1 cellular context compared by ENCODE assay signal in genomic region chr4:127555106-127555505, GRCh38.
TF ChIP-seq lines count a peak whose summit lies in the region.

No MANE protein-coding gene starts in this region.

TF ChIP-seq in GM23338, 12 proteins besides CTCF, POLR2A, EP300 and RAD21 (continued from another document):
- TF ChIP-seq ZNF462 (CRISPR knock-in tag; IDR thresholded peaks at IDR 0.05): no peak
